17 cellular contexts compared by ENCODE assay signal in the genomic region with DNA sequence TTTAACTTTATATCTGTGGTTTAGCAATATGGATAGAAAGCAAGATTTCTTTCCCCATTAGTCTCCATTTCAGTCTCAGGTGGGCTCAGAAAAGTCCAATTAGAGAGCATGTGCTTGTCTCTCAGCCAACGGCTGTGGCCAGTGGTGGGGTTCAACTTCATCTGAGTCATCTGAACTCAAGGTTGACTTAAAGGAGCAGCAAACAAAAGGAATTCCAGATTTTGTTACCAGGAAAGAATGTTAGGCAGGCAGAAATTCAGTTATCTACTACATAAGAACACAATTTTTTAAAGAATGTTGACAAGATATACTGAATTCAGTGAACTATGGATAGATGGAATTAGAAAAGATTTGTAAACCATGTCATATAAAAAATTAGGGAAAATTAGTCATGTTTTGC.
DNase-seq lines count a peak whose midpoint lies in the region; ATAC-seq, FAIRE-seq and TF ChIP-seq lines count a peak whose summit lies in the region.
"Had no signal": no experiment of that assay in that cellular context is flagged by ENCODE, and none has a peak within 500 bp of the region (broad histone marks: within the 10 kb centered on the region; RNA-seq: fewer than 3 reads in every experiment).

No MANE protein-coding gene starts in this region.

- H4K8ac ChIP-seq in IMR-90 (ENCODE audit: low read depth in 2 of 2, low read length in 2 of 2) (no peak overlapping the region), neuronal stem cell (ENCODE audit: low read depth, low read length) (no peak overlapping the region)

- H2BK20ac ChIP-seq in IMR-90 (ENCODE audit: low read depth, low read length), result no peak overlapping the region

- H3K9ac ChIP-seq in IMR-90 (ENCODE audit: low read depth, low read length) (no peak overlapping the region), astrocyte (ENCODE audit: low read length) (no peak overlapping the region), neuronal stem cell (ENCODE audit: low read depth, low read length, poor library complexity) (no peak overlapping the region)
- H3K9ac ChIP-seq: BLaER1, GM23248 had no signal

- H3K36me3 Mint-ChIP-seq in astrocyte (ENCODE audit: low read depth, unreplicated experiment) (no peaks in the 10 kb centered on the region), glutamatergic neuron (ENCODE audit: unreplicated experiment) (no peaks in the 10 kb centered on the region)
- H3K36me3 Mint-ChIP-seq: CD8-positive, alpha-beta memory T cell had no signal

- FAIRE-seq in astrocyte (lab: Jason Lieb, UNC), result no peak
- FAIRE-seq: H54 had no signal

- H4K91ac ChIP-seq in IMR-90 (ENCODE audit: insufficient read depth, low read depth, low read length), result no peak overlapping the region
- no peak overlapping the region for H4K91ac ChIP-seq in neuronal stem cell (ENCODE audit: low read depth, low read length, poor library complexity)

- H3K4ac ChIP-seq in IMR-90 (ENCODE audit: low read depth, low read length), result no peak overlapping the region
- H3K4ac ChIP-seq in neuronal stem cell (ENCODE audit: low read length), result no peak overlapping the region

- no peak for TF ChIP-seq POLR2A in IMR-90 (IDR thresholded peaks at IDR 0.05; ENCODE audit: low read depth, low read length)

- H3K4me2 ChIP-seq in IMR-90 (ENCODE audit: low read depth, low read length) (no peak overlapping the region), astrocyte (ENCODE audit: low read length) (no peak overlapping the region), neuronal stem cell (ENCODE audit: insufficient read depth, low read length, poor library complexity, severe bottlenecking) (no peak overlapping the region)
- H3K4me2 ChIP-seq: BLaER1 had no signal

- H2AK5ac ChIP-seq in IMR-90 (ENCODE audit: low read depth, low read length) (no peak overlapping the region), neuronal stem cell (ENCODE audit: low read depth, low read length) (no peak overlapping the region)

- H2BK120ac ChIP-seq in IMR-90 (ENCODE audit: low read depth, low read length), result no peak overlapping the region
- no peak overlapping the region for H2BK120ac ChIP-seq in neuronal stem cell (ENCODE audit: low read depth, low read length)

- H3K14ac ChIP-seq in IMR-90 (replicated peaks; ENCODE audit: low read depth, low read length) (no peak overlapping the region), neuronal stem cell (ENCODE audit: low read length) (no peak overlapping the region)

- H3K79me1 ChIP-seq in IMR-90 (ENCODE audit: low read depth in 1 of 2, low read length in 2 of 2) (no peaks in the 10 kb centered on the region), neuronal stem cell (ENCODE audit: low read depth, low read length) (no peaks in the 10 kb centered on the region)

- H3K27ac ChIP-seq in IMR-90 (ENCODE audit: insufficient read depth, low read length), result no peak overlapping the region
- no peak overlapping the region for H3K27ac ChIP-seq in astrocyte (ENCODE audit: low read depth, low read length)
- H3K27ac ChIP-seq in neuronal stem cell (replicated peaks; ENCODE audit: low read length), result no peak overlapping the region
- H3K27ac ChIP-seq: BLaER1, GM23248 had no signal

- no peaks in the 10 kb centered on the region for H3K4me1 ChIP-seq in IMR-90 (ENCODE audit: control insufficient read depth, insufficient read depth, low read length)
- no peaks in the 10 kb centered on the region for H3K4me1 ChIP-seq in astrocyte (ENCODE audit: insufficient read depth, low read length)
- H3K4me1 ChIP-seq in neuronal stem cell (ENCODE audit: control insufficient read depth in 2 of 2, insufficient read depth in 1 of 2, low read depth in 1 of 2, low read length in 2 of 2), result no peaks in the 10 kb centered on the region
- H3K4me1 ChIP-seq: BLaER1, Caco-2 had no signal

- H2BK5ac ChIP-seq in IMR-90 (ENCODE audit: low read depth, low read length, poor library complexity, severe bottlenecking), result no peak overlapping the region
- no peak overlapping the region for H2BK5ac ChIP-seq in neuronal stem cell (ENCODE audit: low read length)

- H2AK9ac ChIP-seq in IMR-90 (replicated peaks; ENCODE audit: low read depth, low read length, poor library complexity), result no peak overlapping the region

- H3K27me3 ChIP-seq in IMR-90 (ENCODE audit: control insufficient read depth, insufficient read depth, low read length), result no peaks in the 10 kb centered on the region
- no peaks in the 10 kb centered on the region for H3K27me3 ChIP-seq in astrocyte (ENCODE audit: insufficient read depth, low read length)
- peaks cover 0 to 3% (median 0%) of the 10 kb centered on the region in 3 experiments for H3K27me3 ChIP-seq in neuronal stem cell (ENCODE audit: control insufficient read depth in 3 of 3, insufficient read depth in 3 of 3, low read depth in 1 of 3, low read length in 3 of 3)
- H3K27me3 ChIP-seq: BLaER1 had no signal

- H3K4me1 Mint-ChIP-seq in astrocyte (ENCODE audit: low read depth, unreplicated experiment) (peaks cover 2% of the 10 kb centered on the region), glutamatergic neuron (ENCODE audit: low read depth, unreplicated experiment) (no peaks in the 10 kb centered on the region)
- H3K4me1 Mint-ChIP-seq: CD8-positive, alpha-beta memory T cell had no signal

- no peak for TF ChIP-seq RAD21 in IMR-90 (IDR thresholded peaks at IDR 0.05; ENCODE audit: low read length)

- intact Hi-C loops in IMR-90 (cut with micrococcal nuclease), result no loop called here

- H3K9me3 Mint-ChIP-seq in astrocyte (ENCODE audit: unreplicated experiment) (no peaks in the 10 kb centered on the region), glutamatergic neuron (ENCODE audit: unreplicated experiment) (no peaks in the 10 kb centered on the region)

- H2BK12ac ChIP-seq in neuronal stem cell (ENCODE audit: low read length), result no peak overlapping the region

- in situ Hi-C loops in IMR-90 (cut with MboI; ENCODE audit: low sequenced_read_pairs), result no loop called here

- H3K27ac Mint-ChIP-seq in astrocyte (ENCODE audit: unreplicated experiment), result no peak overlapping the region
- H3K27ac Mint-ChIP-seq in glutamatergic neuron (ENCODE audit: unreplicated experiment), result no peak overlapping the region

- H3K18ac ChIP-seq in IMR-90 (ENCODE audit: low read depth, low read length), result no peak overlapping the region
- no peak overlapping the region for H3K18ac ChIP-seq in neuronal stem cell (ENCODE audit: low read length)

- H3K9me3 ChIP-seq in IMR-90 (ENCODE audit: control insufficient read depth, insufficient read depth, low read length) (no peaks in the 10 kb centered on the region), astrocyte (ENCODE audit: insufficient read depth, low read depth, low read length) (no peaks in the 10 kb centered on the region), neuronal stem cell (replicated peaks in 1 of 2; ENCODE audit: control insufficient read depth in 2 of 2, insufficient read depth in 1 of 2, low read depth in 1 of 2, low read length in 2 of 2) (peaks cover 1 to 9% of the 10 kb centered on the region in 2 donors)
- H3K9me3 ChIP-seq: Caco-2 had no signal

- BruUV-seq in IMR-90 (replicated peaks; lab: Mats Ljungman, UMichigan), result no TSS peak

- H3K27me3 Mint-ChIP-seq in astrocyte (ENCODE audit: low read depth, unreplicated experiment), result no peaks in the 10 kb centered on the region
- no peaks in the 10 kb centered on the region for H3K27me3 Mint-ChIP-seq in glutamatergic neuron (ENCODE audit: unreplicated experiment)
- H3K27me3 Mint-ChIP-seq: CD8-positive, alpha-beta memory T cell had no signal

- CTCF ChIA-PET in IMR-90 (lab: Yijun Ruan, JAX), result interaction anchor here (0.7 kb wide), 1 partner anchor 78 kb away, joined by 3 read pairs; no protein-coding TSS in a partner anchor

- DNase-seq in IMR-90 (peak; percentile 21), astrocyte (ENCODE audit: low read depth) (peak; percentile 75), fibroblast of pulmonary artery (ENCODE audit: low read depth) (peak; percentile 18), neuronal stem cell (ENCODE audit: low spot score) (no peak), NCI-H1417 (lab: John Stamatoyannopoulos, UW) (no peak), glutamatergic neuron (no peak), GM19240 (ENCODE audit: insufficient read length, low spot score) (no peak)
- DNase-seq: 8988T; AML-193; Caco-2; CD8-positive, alpha-beta memory T cell; DND-41; GDM1; GM23248 had no signal

- H3K9me1 ChIP-seq in IMR-90 (ENCODE audit: insufficient read depth, low read length), result no peaks in the 10 kb centered on the region

- H3K23ac ChIP-seq in IMR-90 (ENCODE audit: low read depth, low read length), result no peak overlapping the region
- H3K23ac ChIP-seq in neuronal stem cell (ENCODE audit: low read depth, low read length, poor library complexity), result no peak overlapping the region

- WGBS in IMR-90 (ENCODE audit: extremely low coverage in 2 of 2, insufficient read length in 1 of 2), 2 experiments, result no CpG with 5 or more reads among the region's 1 CpG
- no CpG with 5 or more reads among the region's 1 CpG for WGBS in neuronal stem cell (ENCODE audit: extremely low coverage in 2 of 2, insufficient read length in 2 of 2, insufficient replicate concordance in 1 of 2), 2 donors

- H3K56ac ChIP-seq in IMR-90 (ENCODE audit: extremely low read depth, insufficient read depth, low read length), result no peak overlapping the region

- dilution Hi-C loops in IMR-90 (cut with HindIII; ENCODE audit: low sequenced_read_pairs, unreplicated experiment), result no loop called here

- H2AFZ ChIP-seq in IMR-90 (replicated peaks; ENCODE audit: low read length, poor library complexity) (no peak overlapping the region), astrocyte (ENCODE audit: low read depth, low read length) (no peak overlapping the region), neuronal stem cell (ENCODE audit: low read length) (peak overlapping the region; percentile 5)
- H2AFZ ChIP-seq: GM23248 had no signal

- H2BK15ac ChIP-seq in IMR-90 (ENCODE audit: low read depth, low read length) (no peak overlapping the region), neuronal stem cell (ENCODE audit: low read length) (no peak overlapping the region)

- H3K4me3 Mint-ChIP-seq in astrocyte (ENCODE audit: unreplicated experiment) (no peak overlapping the region), glutamatergic neuron (ENCODE audit: unreplicated experiment) (no peak overlapping the region)
- H3K4me3 Mint-ChIP-seq: CD8-positive, alpha-beta memory T cell had no signal

- no peaks in the 10 kb centered on the region for H3K79me2 ChIP-seq in astrocyte (ENCODE audit: insufficient read depth, low read length)

- H3K36me3 ChIP-seq in IMR-90 (ENCODE audit: control insufficient read depth, insufficient read depth, low read length) (no peaks in the 10 kb centered on the region), astrocyte (ENCODE audit: insufficient read depth, low read length) (no peaks in the 10 kb centered on the region), neuronal stem cell (replicated peaks in 1 of 2; ENCODE audit: control insufficient read depth in 2 of 2, insufficient read depth in 2 of 2, low read length in 2 of 2) (no peaks in the 10 kb centered on the region)
- H3K36me3 ChIP-seq: BLaER1 had no signal

- H4K5ac ChIP-seq in IMR-90 (ENCODE audit: low read depth, low read length), result no peak overlapping the region

- H3K4me3 ChIP-seq in IMR-90 (ENCODE audit: insufficient read depth, low read depth, low read length), result no peak overlapping the region
- no peak overlapping the region for H3K4me3 ChIP-seq in astrocyte (ENCODE audit: insufficient read depth, low read depth, low read length)
- H3K4me3 ChIP-seq in fibroblast of pulmonary artery (replicated peaks; ENCODE audit: low read depth, low read length), result no peak overlapping the region
- no peak overlapping the region for H3K4me3 ChIP-seq in neuronal stem cell (ENCODE audit: low read length in 2 of 2)
- H3K4me3 ChIP-seq: BLaER1, GM23248 had no signal

- POLR2A ChIA-PET in IMR-90 (lab: Charles Lee; ENCODE audit: unreplicated experiment), result no interaction called here

- H4K20me1 ChIP-seq in IMR-90 (ENCODE audit: insufficient read depth, low read length), result no peaks in the 10 kb centered on the region
- H4K20me1 ChIP-seq in astrocyte (ENCODE audit: insufficient read depth, low read length), result no peaks in the 10 kb centered on the region
- H4K20me1 ChIP-seq: BLaER1 had no signal

- no peak for ATAC-seq in IMR-90 (ENCODE audit: low read depth)
- ATAC-seq: HCT116 had no signal

- no peak for TF ChIP-seq CTCF in IMR-90 (conservative IDR thresholded peaks at IDR 0.05; ENCODE audit: low read depth, low read length)
- TF ChIP-seq CTCF in astrocyte (IDR thresholded peaks at IDR 0.05; ENCODE audit: insufficient read depth, low read depth, low read length), result no peak
- TF ChIP-seq CTCF in fibroblast of pulmonary artery (IDR thresholded peaks at IDR 0.05; ENCODE audit: low read length, missing control alignments), result no peak
- TF ChIP-seq CTCF in glutamatergic neuron (IDR thresholded peaks at IDR 0.05; ENCODE audit: partially characterized antibody, unreplicated experiment), result no peak

Comparison
In these comparisons a context has a peak if more than half of its experiments do, and no peak if none do; other contexts are left out.
1. DNase-seq: peak in IMR-90 (single experiment), astrocyte (single experiment) and fibroblast of pulmonary artery (single experiment); none in neuronal stem cell (single experiment), NCI-H1417 (0 of 3), glutamatergic neuron (single experiment) and GM19240 (single experiment).